Comparison of ENCODE assay signal across 2 cellular contexts in genomic region chr4:57154191-57154590, GRCh38.
TF ChIP-seq lines count a peak whose summit lies in the region.

No MANE protein-coding gene starts in this region.

TF ChIP-seq in SK-N-SH, 30 proteins besides CTCF, POLR2A, EP300 and RAD21 (continued from another document):
- TF ChIP-seq YY1 (IDR thresholded peaks at IDR 0.05; ENCODE audit: low read depth), result no peak
- TF ChIP-seq RCOR1 (IDR thresholded peaks at IDR 0.05; ENCODE audit: low read length), result no peak
- TF ChIP-seq TAF1 (IDR thresholded peaks at IDR 0.05; ENCODE audit: borderline replicate concordance, low read depth, low read length), result no peak
- no peak for TF ChIP-seq POLR2AphosphoS5 (IDR thresholded peaks at IDR 0.05; ENCODE audit: low read depth, low read length)
- no peak for TF ChIP-seq CHD2 (IDR thresholded peaks at IDR 0.05; ENCODE audit: low read length, partially characterized antibody)
- TF ChIP-seq MXI1 (IDR thresholded peaks at IDR 0.05; ENCODE audit: low read depth, low read length), result no peak
- no peak for TF ChIP-seq RFX5 (IDR thresholded peaks at IDR 0.05; ENCODE audit: low read length)

TF ChIP-seq in SK-N-SH treated with all-trans-retinoic acid at 6 μM for 48 hours, 23 proteins besides CTCF, POLR2A, EP300 and RAD21 (continued from another document):
- TF ChIP-seq TSHZ2 (CRISPR knock-in tag; IDR thresholded peaks at IDR 0.05), result no peak
